In genomic region chr7:151007469-151007898, GRCh38 we compare ENCODE assay signal across 10 cellular contexts. TPM values are rescaled to one million over a fixed set of nuclear protein-coding genes. Genes with fewer than 3 reads are reported as not detected.
DNase-seq lines count a peak whose midpoint lies in the region; ATAC-seq and TF ChIP-seq lines count a peak whose summit lies in the region.
"Had no signal": no experiment of that assay in that cellular context is flagged by ENCODE, and none has a peak within 500 bp of the region (broad histone marks: within the 10 kb centered on the region; RNA-seq: fewer than 3 reads in every experiment).

No MANE protein-coding gene starts in this region.

- no peaks in the 10 kb centered on the region for H3K9me2 ChIP-seq in Loucy (replicated peaks; ENCODE audit: low read depth, low read length)

- intact Hi-C loops in CD8-positive, alpha-beta T cell (cut with DNase I, micrococcal nuclease): no loop called here
- intact Hi-C loops in ascending aorta (cut with DNase I): no loop called here
- intact Hi-C loops in lower leg skin (cut with DNase I; ENCODE audit: low total_unique reads): no loop called here

- no peak overlapping the region for H4K8ac ChIP-seq in mesendoderm (ENCODE audit: low read depth, low read length)

- no peak for DNase-seq in CD8-positive, alpha-beta T cell
- DNase-seq in activated naive CD8-positive, alpha-beta T cell treated with anti-CD3 and anti-CD28 coated beads, Interleukin-2, amount 10 ng/mL, durations not matched to agents 7 days and 5 days: no peak
- DNase-seq in mesendoderm (no peak), activated gamma-delta T cell (lab: John Stamatoyannopoulos, UW) (no peak), ascending aorta (ENCODE audit: low spot score in 2 of 2) (no peak), lower leg skin (ENCODE audit: low spot score in 2 of 2) (no peak)
- DNase-seq: caudate nucleus, DMS153 had no signal

- H2AFZ ChIP-seq in Loucy (ENCODE audit: low read length): no peak overlapping the region

- H3K27ac Mint-ChIP-seq in CD8-positive, alpha-beta T cell: peak overlapping the region; percentile 90
- peak overlapping the region; percentile 89 for H3K27ac Mint-ChIP-seq in activated naive CD8-positive, alpha-beta T cell treated with anti-CD3 and anti-CD28 coated beads, Interleukin-2, amount 10 ng/mL, durations not matched to agents 7 days and 5 days

- no peak overlapping the region for H2BK15ac ChIP-seq in mesendoderm (replicated peaks; ENCODE audit: low read depth)

- H3K4me1 Mint-ChIP-seq in CD8-positive, alpha-beta T cell (ENCODE audit: low read depth): peaks cover 51% of the 10 kb centered on the region
- H3K4me1 Mint-ChIP-seq in activated naive CD8-positive, alpha-beta T cell treated with anti-CD3 and anti-CD28 coated beads, Interleukin-2, amount 10 ng/mL, durations not matched to agents 7 days and 5 days: peaks cover 35% of the 10 kb centered on the region

- no peak for TF ChIP-seq CTCF in CD8-positive, alpha-beta T cell (IDR thresholded peaks at IDR 0.05)
- TF ChIP-seq CTCF in Loucy (conservative IDR thresholded peaks at IDR 0.05; ENCODE audit: low read length) (no peak), ascending aorta (IDR thresholded peaks at IDR 0.05) (no peak), lower leg skin (IDR thresholded peaks at IDR 0.05) (no peak)

- H3K27me3 Mint-ChIP-seq in CD8-positive, alpha-beta T cell (ENCODE audit: low read depth): no peaks in the 10 kb centered on the region
- no peaks in the 10 kb centered on the region for H3K27me3 Mint-ChIP-seq in activated naive CD8-positive, alpha-beta T cell treated with anti-CD3 and anti-CD28 coated beads, Interleukin-2, amount 10 ng/mL, durations not matched to agents 7 days and 5 days

- no peaks in the 10 kb centered on the region for H3F3A ChIP-seq in Loucy (ENCODE audit: low read depth)

- no peak overlapping the region for H3K18ac ChIP-seq in mesendoderm (ENCODE audit: low read length)

- H2BK5ac ChIP-seq in mesendoderm (ENCODE audit: low read length): peak overlapping the region; percentile 90

- peak overlapping the region; percentile 81 for H3K56ac ChIP-seq in mesendoderm (ENCODE audit: low read length)

- no peaks in the 10 kb centered on the region for H3K36me3 Mint-ChIP-seq in CD8-positive, alpha-beta T cell
- H3K36me3 Mint-ChIP-seq in activated naive CD8-positive, alpha-beta T cell treated with anti-CD3 and anti-CD28 coated beads, Interleukin-2, amount 10 ng/mL, durations not matched to agents 7 days and 5 days: peaks cover 1% of the 10 kb centered on the region

- H3K9me3 Mint-ChIP-seq in CD8-positive, alpha-beta T cell: no peaks in the 10 kb centered on the region
- no peaks in the 10 kb centered on the region for H3K9me3 Mint-ChIP-seq in activated naive CD8-positive, alpha-beta T cell treated with anti-CD3 and anti-CD28 coated beads, Interleukin-2, amount 10 ng/mL, durations not matched to agents 7 days and 5 days

- H3K9ac ChIP-seq in Loucy (ENCODE audit: low read depth, low read length, poor library complexity, severe bottlenecking) (peak overlapping the region; percentile 65), mesendoderm (ENCODE audit: low read length) (peak overlapping the region; percentile 57)

- H4K5ac ChIP-seq in mesendoderm (ENCODE audit: low read length): no peak overlapping the region

- H4K20me1 ChIP-seq in Loucy (ENCODE audit: insufficient read depth, low read length, poor library complexity, severe bottlenecking): no peaks in the 10 kb centered on the region

- peak overlapping the region; percentile 82 for H3K4me3 Mint-ChIP-seq in CD8-positive, alpha-beta T cell
- H3K4me3 Mint-ChIP-seq in activated naive CD8-positive, alpha-beta T cell treated with anti-CD3 and anti-CD28 coated beads, Interleukin-2, amount 10 ng/mL, durations not matched to agents 7 days and 5 days: peak overlapping the region; percentile 79

- no peak overlapping the region for H2BK120ac ChIP-seq in mesendoderm (ENCODE audit: low read depth, low read length)

- H3K4me2 ChIP-seq in Loucy (ENCODE audit: low read depth, low read length, poor library complexity, severe bottlenecking) (peak overlapping the region; percentile 82), mesendoderm (ENCODE audit: low read length) (no peak overlapping the region)

- H3K36me3 ChIP-seq in CD8-positive, alpha-beta T cell (ENCODE audit: insufficient read depth, low read length): no peaks in the 10 kb centered on the region
- no peaks in the 10 kb centered on the region for H3K36me3 ChIP-seq in Loucy (ENCODE audit: insufficient read depth, low read length)
- no peaks in the 10 kb centered on the region for H3K36me3 ChIP-seq in mesendoderm (ENCODE audit: control insufficient read depth, insufficient read depth, low read length)
- H3K36me3 ChIP-seq in ascending aorta: no peaks in the 10 kb centered on the region

- no peaks in the 10 kb centered on the region for H3K27me3 ChIP-seq in CD8-positive, alpha-beta T cell (ENCODE audit: insufficient read depth, low read length)
- H3K27me3 ChIP-seq in Loucy (ENCODE audit: insufficient read depth, low read length, poor library complexity, severe bottlenecking): no peaks in the 10 kb centered on the region
- H3K27me3 ChIP-seq in mesendoderm (ENCODE audit: insufficient read depth, low read length, poor library complexity): no peaks in the 10 kb centered on the region
- no peaks in the 10 kb centered on the region for H3K27me3 ChIP-seq in ascending aorta

- no peak for ATAC-seq in CD8-positive, alpha-beta T cell
- ATAC-seq in activated naive CD8-positive, alpha-beta T cell treated with anti-CD3 and anti-CD28 coated beads, Interleukin-2, amount 10 ng/mL, durations not matched to agents 7 days and 5 days (ENCODE audit: low read depth): no peak
- ATAC-seq in HG03196 (IDR thresholded peaks at IDR 0.05; ENCODE audit: unreplicated experiment): no peak

- H2AK5ac ChIP-seq in mesendoderm (ENCODE audit: low read length): peak overlapping the region; percentile 88

- H3K79me2 ChIP-seq in Loucy (ENCODE audit: insufficient read depth, low read length): no peaks in the 10 kb centered on the region
- H3K79me2 ChIP-seq in mesendoderm (ENCODE audit: control insufficient read depth, insufficient read depth, low read length): no peaks in the 10 kb centered on the region

- no peak for TF ChIP-seq POLR2A in lower leg skin (IDR thresholded peaks at IDR 0.05)

- no peak overlapping the region for H3K27ac ChIP-seq in CD8-positive, alpha-beta T cell (ENCODE audit: low read depth, low read length)
- H3K27ac ChIP-seq in mesendoderm (ENCODE audit: low read depth, low read length): peak overlapping the region; percentile 25
- no peak overlapping the region for H3K27ac ChIP-seq in ascending aorta

- H3K4me3 ChIP-seq in CD8-positive, alpha-beta T cell (ENCODE audit: low read depth, low read length): peak overlapping the region; percentile 25
- H3K4me3 ChIP-seq in Loucy (ENCODE audit: low read length, poor library complexity, severe bottlenecking) (peak overlapping the region; percentile 74), mesendoderm (ENCODE audit: low read length) (no peak overlapping the region), ascending aorta (no peak overlapping the region), lower leg skin (ENCODE audit: low read depth, poor library complexity, severe bottlenecking) (no peak overlapping the region)

- no peak overlapping the region for H3K4ac ChIP-seq in mesendoderm (ENCODE audit: low read depth, low read length)

- no CpG with 5 or more reads among the region's 7 CpGs for WGBS in mesendoderm (ENCODE audit: extremely low coverage, insufficient coverage, low lambda C conversion rate)
- 73 to 88% methylated on average over 7 of the region's 7 CpGs for WGBS in lower leg skin, 2 donors

- H3K9me3 ChIP-seq in CD8-positive, alpha-beta T cell (ENCODE audit: low read length): no peaks in the 10 kb centered on the region
- H3K9me3 ChIP-seq in Loucy (ENCODE audit: insufficient read depth, low read depth, low read length) (no peaks in the 10 kb centered on the region), ascending aorta (no peaks in the 10 kb centered on the region)

- POLR2A ChIA-PET in CD8-positive, alpha-beta T cell (lab: Charles Lee): interaction anchor here (0.9 to 5.3 kb wide), 4 partner anchors 10 to 23 kb away, joined by 3 to 27 read pairs (median 5); partner anchors contain the start of gene ABCB8
- POLR2A ChIA-PET in activated naive CD8-positive, alpha-beta T cell treated with anti-CD3 and anti-CD28 coated beads, Interleukin-2, amount 10 ng/mL, durations not matched to agents 7 days and 5 days (lab: Charles Lee): interaction anchor here (0.6 to 4.5 kb wide), 5 partner anchors 10 to 21 kb away, joined by 3 to 30 read pairs (median 8); partner anchors contain the start of genes ABCB8 and NOS3

- H3K79me1 ChIP-seq in mesendoderm (ENCODE audit: low read length): no peaks in the 10 kb centered on the region

- peaks cover 57% of the 10 kb centered on the region for H3K4me1 ChIP-seq in CD8-positive, alpha-beta T cell (ENCODE audit: insufficient read depth, low read length)
- H3K4me1 ChIP-seq in Loucy (ENCODE audit: insufficient read depth, low read length, poor library complexity, severe bottlenecking) (peaks cover 35% of the 10 kb centered on the region), mesendoderm (ENCODE audit: control insufficient read depth, low read depth, low read length) (peaks cover 17% of the 10 kb centered on the region), ascending aorta (no peaks in the 10 kb centered on the region)

- CTCF ChIA-PET in CD8-positive, alpha-beta T cell (lab: Charles Lee): interaction anchor here (1.0 to 10.3 kb wide), 9 partner anchors 9 to 103 kb away, joined by 3 to 78 read pairs (median 6); no protein-coding TSS in a partner anchor

- H3K23ac ChIP-seq in mesendoderm (ENCODE audit: low read length): peak overlapping the region; percentile 73

RNA-seq across cellular contexts. Expression of gene NOS3, which starts 16.7 kb away (rescaled TPM):
- 1 to 10 TPM; 1.1 to 1.4 TPM for total RNA-seq in CD8-positive, alpha-beta T cell
- total RNA-seq in activated naive CD8-positive, alpha-beta T cell treated with anti-CD3 and anti-CD28 coated beads, Interleukin-2, amount 10 ng/mL, durations not matched to agents 7 days and 5 days: 10 to 100 TPM; 12.5 to 15.8 TPM
- polyA plus RNA-seq in mesendoderm (2013, experiment 1 of 2): 2.6 TPM
- 2.6 TPM for polyA plus RNA-seq in mesendoderm (2013, experiment 2 of 2)
- 185 TPM for total RNA-seq in ascending aorta
- 1 to 10 TPM; 4.0 to 8.9 (median 5.8) TPM for total RNA-seq in lower leg skin

RNA-seq across cellular contexts. Expression of gene ATG9B, which starts 16.8 kb away (rescaled TPM):
- total RNA-seq in CD8-positive, alpha-beta T cell: 10 to 100 TPM in 1 of 2 experiments, 1 to 10 TPM in 1; 9.2 to 12.7 TPM
- 10 to 100 TPM; 11.1 to 11.6 TPM for total RNA-seq in activated naive CD8-positive, alpha-beta T cell treated with anti-CD3 and anti-CD28 coated beads, Interleukin-2, amount 10 ng/mL, durations not matched to agents 7 days and 5 days
- 1.1 TPM for polyA plus RNA-seq in mesendoderm (2013, experiment 1 of 2)
- 0.53 TPM for polyA plus RNA-seq in mesendoderm (2013, experiment 2 of 2)
- total RNA-seq in ascending aorta (not detected), lower leg skin (100 to 1,000 TPM in 1 of 4 donors, 10 to 100 TPM in 3; 47.6 to 125 (median 59.8) TPM)

RNA-seq across cellular contexts. Expression of gene ABCB8, which starts 20.8 kb away (rescaled TPM):
- total RNA-seq in CD8-positive, alpha-beta T cell: 10 to 100 TPM; 43.6 to 49.3 TPM
- total RNA-seq in activated naive CD8-positive, alpha-beta T cell treated with anti-CD3 and anti-CD28 coated beads, Interleukin-2, amount 10 ng/mL, durations not matched to agents 7 days and 5 days: 10 to 100 TPM; 48.1 to 48.3 TPM
- polyA plus RNA-seq in mesendoderm (2013, experiment 1 of 2): 7.0 TPM
- 6.8 TPM for polyA plus RNA-seq in mesendoderm (2013, experiment 2 of 2)
- total RNA-seq in ascending aorta (50.8 TPM), lower leg skin (10 to 100 TPM; 22.9 to 35.2 (median 27.6) TPM)

RNA-seq across cellular contexts. Expression of gene KCNH2, which starts 29.4 kb away (rescaled TPM):
- under 1 TPM; 0.90 to 0.97 TPM for total RNA-seq in CD8-positive, alpha-beta T cell
- under 1 TPM; 0.50 to 0.54 TPM for total RNA-seq in activated naive CD8-positive, alpha-beta T cell treated with anti-CD3 and anti-CD28 coated beads, Interleukin-2, amount 10 ng/mL, durations not matched to agents 7 days and 5 days
- 0.93 TPM for polyA plus RNA-seq in mesendoderm (2013, experiment 1 of 2)
- 0.73 TPM for polyA plus RNA-seq in mesendoderm (2013, experiment 2 of 2)
- not detected for total RNA-seq in ascending aorta
- 1 to 10 TPM in 1 of 4 donors, under 1 TPM in 3; 0.15 to 1.1 (median 0.36) TPM for total RNA-seq in lower leg skin

RNA-seq across cellular contexts. Expression of gene ASIC3, which starts 40.8 kb away (rescaled TPM):
- 1 to 10 TPM; 6.7 to 8.6 TPM for total RNA-seq in CD8-positive, alpha-beta T cell
- total RNA-seq in activated naive CD8-positive, alpha-beta T cell treated with anti-CD3 and anti-CD28 coated beads, Interleukin-2, amount 10 ng/mL, durations not matched to agents 7 days and 5 days: 1 to 10 TPM; 4.7 to 6.0 TPM
- polyA plus RNA-seq in mesendoderm (2013, experiment 1 of 2): 0.27 TPM
- polyA plus RNA-seq in mesendoderm (2013, experiment 2 of 2): 0.31 TPM
- total RNA-seq in ascending aorta (not detected), lower leg skin (1 to 10 TPM; 2.3 to 2.9 (median 2.5) TPM)

Comparison
In these comparisons a context has a peak if more than half of its experiments do, and no peak if none do; other contexts are left out.
1. H3K4me3 ChIP-seq: peak in CD8-positive, alpha-beta T cell (single experiment) and Loucy (single experiment); none in mesendoderm (single experiment), ascending aorta (0 of 2) and lower leg skin (single experiment).
2. RNA of gene NOS3, which starts 16.7 kb away (total RNA-seq): 185 TPM in ascending aorta (single experiment); 12.5 to 15.8 TPM in activated naive CD8-positive, alpha-beta T cell treated with anti-CD3 and anti-CD28 coated beads, Interleukin-2, amount 10 ng/mL, durations not matched to agents 7 days and 5 days, 4.0 to 8.9 TPM in lower leg skin and 1.1 to 1.4 TPM in CD8-positive, alpha-beta T cell; every median in the first group is over 10 times any median in the second.
3. RNA of gene ATG9B, which starts 16.8 kb away (total RNA-seq): 47.6 to 125 TPM in lower leg skin, 9.2 to 12.7 TPM in CD8-positive, alpha-beta T cell and 11.1 to 11.6 TPM in activated naive CD8-positive, alpha-beta T cell treated with anti-CD3 and anti-CD28 coated beads, Interleukin-2, amount 10 ng/mL, durations not matched to agents 7 days and 5 days; not detected in ascending aorta (single experiment); every median in the first group is over 10 times any median in the second.